ENCODE assay signal across 2 cellular contexts in the genomic region with DNA sequence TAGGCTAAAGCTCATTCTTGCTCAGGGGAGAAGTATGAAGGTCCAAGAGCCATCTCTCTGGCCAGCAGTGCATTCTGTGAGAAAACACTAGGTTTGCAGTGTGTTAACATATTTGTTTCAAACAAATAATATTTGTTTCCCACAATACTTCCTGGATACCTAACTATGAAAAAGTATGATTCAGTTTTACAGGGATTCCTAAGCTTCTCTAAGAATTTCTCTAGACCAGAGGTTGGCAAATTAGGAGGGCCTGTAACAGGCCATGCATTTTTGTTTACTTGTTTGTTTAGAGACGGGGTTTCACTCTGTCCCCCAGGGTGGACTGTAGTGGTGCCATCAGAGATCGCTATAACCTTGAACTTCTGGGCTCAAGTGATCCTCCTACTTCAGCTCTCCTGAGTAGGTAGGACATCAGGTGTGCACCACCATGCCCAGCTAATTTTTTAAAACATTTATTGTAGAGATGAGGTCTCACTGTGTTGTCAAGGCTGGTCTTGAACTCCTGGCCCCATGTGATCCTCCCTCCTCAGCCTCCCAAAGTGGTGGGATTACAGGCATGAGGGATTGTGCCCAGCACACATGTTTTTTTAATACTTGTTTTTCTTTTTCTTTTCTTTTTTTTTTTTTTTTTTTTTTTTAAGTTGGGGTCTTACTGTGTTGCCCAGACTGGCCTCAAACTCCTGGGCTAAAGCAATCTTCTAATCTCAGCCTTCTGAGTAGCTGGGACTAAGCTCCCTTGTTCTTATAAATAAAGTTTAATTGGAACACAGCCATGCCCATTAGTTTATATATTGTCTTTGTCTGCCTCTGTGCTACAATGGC.
TF ChIP-seq lines count a peak whose summit lies in the region.

No MANE protein-coding gene starts in this region.

TF ChIP-seq in HEK293, 187 proteins besides CTCF, POLR2A, EP300 and RAD21 (continued from another document):
- TF ChIP-seq, protein P1, sequence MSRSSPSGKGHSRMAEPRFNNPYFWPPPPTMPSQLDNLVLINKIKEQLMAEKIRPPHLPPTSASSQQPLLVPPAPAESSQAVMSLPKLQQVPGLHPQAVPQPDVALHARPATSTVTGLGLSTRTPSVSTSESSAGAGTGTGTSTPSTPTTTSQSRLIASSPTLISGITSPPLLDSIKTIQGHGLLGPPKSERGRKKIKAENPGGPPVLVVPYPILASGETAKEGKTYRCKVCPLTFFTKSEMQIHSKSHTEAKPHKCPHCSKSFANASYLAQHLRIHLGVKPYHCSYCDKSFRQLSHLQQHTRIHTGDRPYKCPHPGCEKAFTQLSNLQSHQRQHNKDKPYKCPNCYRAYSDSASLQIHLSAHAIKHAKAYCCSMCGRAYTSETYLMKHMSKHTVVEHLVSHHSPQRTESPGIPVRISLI (tag by site-specific recombination; IDR thresholded peaks at IDR 0.05): peak; percentile 83
- TF ChIP-seq ZNF174 (tag by site-specific recombination; IDR thresholded peaks at IDR 0.05): no peak

TF ChIP-seq in SK-N-SH, 30 proteins besides CTCF, POLR2A, EP300 and RAD21 (continued from another document):
- TF ChIP-seq, protein P2, sequence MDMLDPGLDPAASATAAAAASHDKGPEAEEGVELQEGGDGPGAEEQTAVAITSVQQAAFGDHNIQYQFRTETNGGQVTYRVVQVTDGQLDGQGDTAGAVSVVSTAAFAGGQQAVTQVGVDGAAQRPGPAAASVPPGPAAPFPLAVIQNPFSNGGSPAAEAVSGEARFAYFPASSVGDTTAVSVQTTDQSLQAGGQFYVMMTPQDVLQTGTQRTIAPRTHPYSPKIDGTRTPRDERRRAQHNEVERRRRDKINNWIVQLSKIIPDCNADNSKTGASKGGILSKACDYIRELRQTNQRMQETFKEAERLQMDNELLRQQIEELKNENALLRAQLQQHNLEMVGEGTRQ (IDR thresholded peaks at IDR 0.05; ENCODE audit: borderline replicate concordance, low read depth, low read length): no peak
- TF ChIP-seq EZH2phosphoT487 (IDR thresholded peaks at IDR 0.05; ENCODE audit: borderline replicate concordance, low read depth) (no peak), GABPA (IDR thresholded peaks at IDR 0.05; ENCODE audit: low read depth) (no peak), POLR2AphosphoS5 (IDR thresholded peaks at IDR 0.05; ENCODE audit: low read depth, low read length) (no peak), FOXJ3 (CRISPR knock-in tag; IDR thresholded peaks at IDR 0.05) (no peak), YY1 (IDR thresholded peaks at IDR 0.05; ENCODE audit: low read depth) (no peak), FOXM1 (IDR thresholded peaks at IDR 0.05; ENCODE audit: low read depth) (no peak), MXI1 (IDR thresholded peaks at IDR 0.05; ENCODE audit: low read depth, low read length) (no peak), JUND (IDR thresholded peaks at IDR 0.05) (no peak), GATA2 (CRISPR knock-in tag; IDR thresholded peaks at IDR 0.05) (no peak), TAF1 (IDR thresholded peaks at IDR 0.05; ENCODE audit: borderline replicate concordance, low read depth, low read length) (no peak), RCOR1 (IDR thresholded peaks at IDR 0.05; ENCODE audit: low read length) (no peak), TCF12 (IDR thresholded peaks at IDR 0.05) (no peak)
- TF ChIP-seq, protein P3, sequence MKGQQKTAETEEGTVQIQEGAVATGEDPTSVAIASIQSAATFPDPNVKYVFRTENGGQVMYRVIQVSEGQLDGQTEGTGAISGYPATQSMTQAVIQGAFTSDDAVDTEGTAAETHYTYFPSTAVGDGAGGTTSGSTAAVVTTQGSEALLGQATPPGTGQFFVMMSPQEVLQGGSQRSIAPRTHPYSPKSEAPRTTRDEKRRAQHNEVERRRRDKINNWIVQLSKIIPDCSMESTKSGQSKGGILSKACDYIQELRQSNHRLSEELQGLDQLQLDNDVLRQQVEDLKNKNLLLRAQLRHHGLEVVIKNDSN (IDR thresholded peaks at IDR 0.05; ENCODE audit: borderline replicate concordance, low read depth): no peak
TF ChIP-seq in SK-N-SH: peak in this region for 0.
